In genomic region chr3:138591392-138591791, GRCh38 we compare ENCODE assay signal across 19 cellular contexts. TPM values are rescaled to one million over a fixed set of nuclear protein-coding genes. Genes with fewer than 3 reads are reported as not detected.
A peak's percentile ranks its signal among the peaks of the same experiment; 100 is the strongest.
DNase-seq lines count a peak whose midpoint lies in the region; ATAC-seq and TF ChIP-seq lines count a peak whose summit lies in the region.
"Had no signal": no experiment of that assay in that cellular context is flagged by ENCODE, and none has a peak within 500 bp of the region (broad histone marks: within the 10 kb centered on the region; RNA-seq: fewer than 3 reads in every experiment).

No MANE protein-coding gene starts in this region.

- H3K4me1 Mint-ChIP-seq in neural crest cell = peaks cover 10% of the 10 kb centered on the region
- peaks cover 8% of the 10 kb centered on the region for H3K4me1 Mint-ChIP-seq in T-helper 17 cell
- H3K4me1 Mint-ChIP-seq in HFFc6 (ENCODE audit: low read depth) = peaks cover 15% of the 10 kb centered on the region; the same call in 1 of the 2 replicates
- no peaks in the 10 kb centered on the region for H3K4me1 Mint-ChIP-seq in stimulated activated effector memory CD8-positive, alpha-beta T cell treated with anti-CD3 and anti-CD28 coated beads, Interleukin-12 subunit alpha, Interleukin-12 subunit beta, amount 100 ng/mL, for 72 hours

- H2AFZ ChIP-seq in Loucy (ENCODE audit: low read length) = no peak overlapping the region
- H2AFZ ChIP-seq: GM23248 had no signal

- peak overlapping the region; percentile 95 for H3K4me2 ChIP-seq in Loucy (ENCODE audit: low read depth, low read length, poor library complexity, severe bottlenecking)

- peak; percentile 59 for ATAC-seq in left colon
- no peak for ATAC-seq in T-helper 17 cell
- no peak for ATAC-seq in psoas muscle
- no peak for ATAC-seq in stimulated activated effector memory CD8-positive, alpha-beta T cell treated with anti-CD3 and anti-CD28 coated beads, Interleukin-12 subunit alpha, Interleukin-12 subunit beta, amount 100 ng/mL, for 72 hours
- ATAC-seq: GM12878 had no signal

- intact Hi-C loops in left colon (cut with DNase I, micrococcal nuclease) = loop anchor here in 1 of 2 donors (10.0 kb wide), 1 partner anchor 243 kb away; the partner anchor contains the start of gene PIK3CB
- intact Hi-C loops in psoas muscle (cut with DNase I) = no loop called here

- TF ChIP-seq CTCF in Loucy (conservative IDR thresholded peaks at IDR 0.05; ENCODE audit: low read length) (no peak), neural crest cell (conservative IDR thresholded peaks at IDR 0.05) (no peak), psoas muscle (IDR thresholded peaks at IDR 0.05) (no peak), HFFc6 (IDR thresholded peaks at IDR 0.05) (no peak)

- DNase-seq in Jurkat, Clone E6-1 (ENCODE audit: low read depth, low spot score) = no peak
- DNase-seq in left colon (no peak), neural crest cell (ENCODE audit: low read depth, low spot score) (no peak), T-helper 17 cell (no peak), psoas muscle (no peak), HFFc6 (no peak)
- no peak for DNase-seq in stimulated activated effector memory CD8-positive, alpha-beta T cell treated with anti-CD3 and anti-CD28 coated beads, Interleukin-12 subunit alpha, Interleukin-12 subunit beta, amount 100 ng/mL, for 72 hours (ENCODE audit: low spot score in 2 of 2)
- DNase-seq: C1 segment of cervical spinal cord; Calu3; CD4-positive, alpha-beta memory T cell; COR-L47; DMS53; DMS79 treated with DMSO at 0.1 percent for 48 hours; GDM1; GM23248; H7; HCEC 1CT had no signal

- peaks cover 3% of the 10 kb centered on the region for H3K27me3 Mint-ChIP-seq in neural crest cell (ENCODE audit: low read depth)
- no peaks in the 10 kb centered on the region for H3K27me3 Mint-ChIP-seq in T-helper 17 cell
- no peaks in the 10 kb centered on the region for H3K27me3 Mint-ChIP-seq in HFFc6 (ENCODE audit: insufficient read depth)
- H3K27me3 Mint-ChIP-seq: CD4-positive, alpha-beta memory T cell had no signal

- WGBS in psoas muscle, 3 donors = 63 to 77% (median 64%) methylated on average over 1 of the region's 1 CpG

- H3K9me3 Mint-ChIP-seq in neural crest cell (peaks cover under 1% of the 10 kb centered on the region), HFFc6 (no peaks in the 10 kb centered on the region)
- no peaks in the 10 kb centered on the region for H3K9me3 Mint-ChIP-seq in stimulated activated effector memory CD8-positive, alpha-beta T cell treated with anti-CD3 and anti-CD28 coated beads, Interleukin-12 subunit alpha, Interleukin-12 subunit beta, amount 100 ng/mL, for 72 hours

- H3K4me3 Mint-ChIP-seq in neural crest cell = peak overlapping the region; percentile 23
- H3K4me3 Mint-ChIP-seq in T-helper 17 cell = no peak overlapping the region
- no peak overlapping the region for H3K4me3 Mint-ChIP-seq in HFFc6
- no peak overlapping the region for H3K4me3 Mint-ChIP-seq in stimulated activated effector memory CD8-positive, alpha-beta T cell treated with anti-CD3 and anti-CD28 coated beads, Interleukin-12 subunit alpha, Interleukin-12 subunit beta, amount 100 ng/mL, for 72 hours

- H3F3A ChIP-seq in Loucy (ENCODE audit: low read depth) = peaks cover 2% of the 10 kb centered on the region; the same call in 1 of the 2 replicates

- no peak overlapping the region for H3K27ac ChIP-seq in psoas muscle
- H3K27ac ChIP-seq: GM23248 had no signal

- peak overlapping the region; percentile 91 for H3K4me3 ChIP-seq in Jurkat, Clone E6-1 (ENCODE audit: low read length)
- H3K4me3 ChIP-seq in Loucy (ENCODE audit: low read length, poor library complexity, severe bottlenecking) = peak overlapping the region; percentile 91
- no peak overlapping the region for H3K4me3 ChIP-seq in psoas muscle
- H3K4me3 ChIP-seq: GM12878, GM23248 had no signal

- H3K4me1 ChIP-seq in Loucy (ENCODE audit: insufficient read depth, low read length, poor library complexity, severe bottlenecking) (peaks cover 58% of the 10 kb centered on the region), psoas muscle (no peaks in the 10 kb centered on the region)

- H4K20me1 ChIP-seq in Loucy (ENCODE audit: insufficient read depth, low read length, poor library complexity, severe bottlenecking) = peaks cover 33% of the 10 kb centered on the region

- H3K36me3 ChIP-seq in Loucy (ENCODE audit: insufficient read depth, low read length) (no peaks in the 10 kb centered on the region), psoas muscle (ENCODE audit: insufficient read depth in 1 of 2, low read depth in 1 of 2) (peaks cover 0 to 20% of the 10 kb centered on the region in 2 donors)

- H3K79me2 ChIP-seq in Loucy (ENCODE audit: insufficient read depth, low read length) = peaks cover 76% of the 10 kb centered on the region

- H3K9ac ChIP-seq in Loucy (ENCODE audit: low read depth, low read length, poor library complexity, severe bottlenecking) = peak overlapping the region; percentile 85
- H3K9ac ChIP-seq: GM23248 had no signal

- H3K27ac Mint-ChIP-seq in neural crest cell (ENCODE audit: unreplicated experiment) (no peak overlapping the region), T-helper 17 cell (no peak overlapping the region), HFFc6 (no peak overlapping the region)
- no peak overlapping the region for H3K27ac Mint-ChIP-seq in stimulated activated effector memory CD8-positive, alpha-beta T cell treated with anti-CD3 and anti-CD28 coated beads, Interleukin-12 subunit alpha, Interleukin-12 subunit beta, amount 100 ng/mL, for 72 hours

- H3K9me2 ChIP-seq in Loucy (replicated peaks; ENCODE audit: low read depth, low read length) = no peaks in the 10 kb centered on the region

- no peaks in the 10 kb centered on the region for H3K9me3 ChIP-seq in Loucy (ENCODE audit: insufficient read depth, low read depth, low read length)
- H3K9me3 ChIP-seq in T-helper 17 cell (ENCODE audit: control insufficient read depth, low read length, poor library complexity, severe bottlenecking) = no peaks in the 10 kb centered on the region
- no peaks in the 10 kb centered on the region for H3K9me3 ChIP-seq in psoas muscle

- H3K27me3 ChIP-seq in Loucy (ENCODE audit: insufficient read depth, low read length, poor library complexity, severe bottlenecking) (no peaks in the 10 kb centered on the region), psoas muscle (ENCODE audit: insufficient read depth in 3 of 3, low read length in 2 of 3) (no peaks in the 10 kb centered on the region)

- peaks cover 5% of the 10 kb centered on the region for H3K36me3 Mint-ChIP-seq in neural crest cell (ENCODE audit: low read depth)
- H3K36me3 Mint-ChIP-seq in T-helper 17 cell (ENCODE audit: low read depth) = peaks cover 3% of the 10 kb centered on the region
- H3K36me3 Mint-ChIP-seq in HFFc6 (ENCODE audit: low read depth) = peaks cover 3% of the 10 kb centered on the region
- H3K36me3 Mint-ChIP-seq in stimulated activated effector memory CD8-positive, alpha-beta T cell treated with anti-CD3 and anti-CD28 coated beads, Interleukin-12 subunit alpha, Interleukin-12 subunit beta, amount 100 ng/mL, for 72 hours = peaks cover 5% of the 10 kb centered on the region

RNA-seq across cellular contexts. Expression of gene CEP70, which starts 2.7 kb away (rescaled TPM):
- 99.8 TPM for polyA plus RNA-seq in Jurkat, Clone E6-1 (2012; ENCODE audit: insufficient read depth, insufficient read length)
- total RNA-seq in left colon = 10 to 100 TPM; 35.8 to 36.4 TPM
- total RNA-seq in neural crest cell = 23.5 and 24.9 TPM in 2 replicates
- 10 to 100 TPM; 10.7 to 16.6 TPM for total RNA-seq in T-helper 17 cell
- total RNA-seq in psoas muscle = 10 to 100 TPM; 21.4 to 30.4 (median 24.0) TPM
- 10 to 100 TPM in 1 of 3 donors, 1 to 10 TPM in 2; 4.1 to 12.1 (median 7.1) TPM for polyA plus RNA-seq in psoas muscle
- 10 to 100 TPM; 11.5 to 18.9 (median 17.3) TPM for total RNA-seq in HFFc6 (2021; fragmentation: NEBNext Ultra II Directional; extraction: Animal tissue kit (Norgen Biotek cat#: 25700))

RNA-seq across cellular contexts. Expression of gene FAIM, which starts 17.2 kb away (rescaled TPM):
- 22.0 TPM for polyA plus RNA-seq in Jurkat, Clone E6-1 (2012; ENCODE audit: insufficient read depth, insufficient read length)
- 1 to 10 TPM; 4.4 to 5.5 TPM for total RNA-seq in left colon
- total RNA-seq in neural crest cell = 10.0 and 11.9 TPM in 2 replicates
- total RNA-seq in T-helper 17 cell = 1 to 10 TPM; 2.1 to 2.2 TPM
- 1 to 10 TPM; 2.1 to 3.1 (median 2.3) TPM for total RNA-seq in psoas muscle
- 1 to 10 TPM; 2.2 to 3.5 (median 2.5) TPM for polyA plus RNA-seq in psoas muscle
- total RNA-seq in HFFc6 (2021; fragmentation: NEBNext Ultra II Directional; extraction: Animal tissue kit (Norgen Biotek cat#: 25700)) = 10 to 100 TPM in 3 of 6 experiments, 1 to 10 TPM in 3; 6.7 to 12.4 (median 9.5) TPM
